17 cellular contexts compared by ENCODE assay signal in the genomic region with DNA sequence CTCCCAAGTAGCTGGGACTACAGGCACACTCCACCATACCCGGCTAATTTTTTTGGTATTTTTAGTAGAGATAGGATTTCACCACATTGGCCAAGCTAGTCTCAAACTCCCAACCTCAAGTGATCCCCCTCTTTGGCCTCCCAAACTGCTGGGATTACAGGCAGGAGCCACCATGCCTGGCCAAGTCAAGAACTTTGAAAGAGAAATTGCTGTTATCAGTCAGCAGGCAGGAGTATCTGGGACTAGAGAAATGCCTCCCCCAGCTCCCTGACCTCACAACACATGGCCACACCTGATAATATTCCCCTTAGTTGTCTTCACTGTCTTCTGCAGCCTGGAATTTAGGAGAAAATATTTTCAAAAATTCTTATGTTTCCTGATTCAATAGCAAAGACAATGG. TPM values are rescaled to one million over a fixed set of nuclear protein-coding genes. Genes with fewer than 3 reads are reported as not detected.
DNase-seq lines count a peak whose midpoint lies in the region; ATAC-seq and TF ChIP-seq lines count a peak whose summit lies in the region.
"Had no signal": no experiment of that assay in that cellular context is flagged by ENCODE, and none has a peak within 500 bp of the region (broad histone marks: within the 10 kb centered on the region; RNA-seq: fewer than 3 reads in every experiment).

No MANE protein-coding gene starts in this region.

- no peak overlapping the region for H3K4me3 ChIP-seq in HUES64 (ENCODE audit: low read length)
- H3K4me3 ChIP-seq: esophagus muscularis mucosa, mucosa of descending colon, vagina had no signal

- POLR2A ChIA-PET in activated CD4-positive, alpha-beta memory T cell treated with anti-CD3 and anti-CD28 coated beads for 36 hours (lab: Charles Lee): interaction anchor here (0.8 kb wide), 1 partner anchor 91 kb away, joined by 3 read pairs; no protein-coding TSS in a partner anchor
- POLR2A ChIA-PET in activated CD4-positive, alpha-beta memory T cell treated with anti-CD3 and anti-CD28 coated beads, Interleukin-2, amount 10 ng/mL, durations not matched to agents 7 days and 5 days (lab: Charles Lee): interaction anchor here (4.7 kb wide), 1 partner anchor 11 kb away, joined by 77 read pairs; no protein-coding TSS in a partner anchor
- POLR2A ChIA-PET in activated naive CD8-positive, alpha-beta T cell treated with anti-CD3 and anti-CD28 coated beads, Interleukin-2, amount 10 ng/mL, durations not matched to agents 7 days and 5 days (lab: Charles Lee): interaction anchor here (1.0 to 5.5 kb wide), 3 partner anchors 13 to 216 kb away, joined by 4 to 196 read pairs (median 4); a partner anchor contains a TSS

- peak overlapping the region; percentile 95 for H3K27ac Mint-ChIP-seq in activated CD4-positive, alpha-beta memory T cell treated with anti-CD3 and anti-CD28 coated beads for 36 hours
- H3K27ac Mint-ChIP-seq in activated CD4-positive, alpha-beta memory T cell treated with anti-CD3 and anti-CD28 coated beads, Interleukin-2, amount 10 ng/mL, durations not matched to agents 7 days and 5 days: no peak overlapping the region
- H3K27ac Mint-ChIP-seq in activated naive CD8-positive, alpha-beta T cell treated with anti-CD3 and anti-CD28 coated beads, Interleukin-2, amount 10 ng/mL, durations not matched to agents 7 days and 5 days: peak overlapping the region; percentile 63
- peak overlapping the region in 1 of 2 donors; percentile 91 for H3K27ac Mint-ChIP-seq in natural killer cell

- peaks cover 16% of the 10 kb centered on the region for H3K36me3 Mint-ChIP-seq in activated CD4-positive, alpha-beta memory T cell treated with anti-CD3 and anti-CD28 coated beads for 36 hours
- H3K36me3 Mint-ChIP-seq in activated CD4-positive, alpha-beta memory T cell treated with anti-CD3 and anti-CD28 coated beads, Interleukin-2, amount 10 ng/mL, durations not matched to agents 7 days and 5 days (ENCODE audit: low read depth): peaks cover 28% of the 10 kb centered on the region
- H3K36me3 Mint-ChIP-seq in activated naive CD8-positive, alpha-beta T cell treated with anti-CD3 and anti-CD28 coated beads, Interleukin-2, amount 10 ng/mL, durations not matched to agents 7 days and 5 days: peaks cover 42% of the 10 kb centered on the region
- H3K36me3 Mint-ChIP-seq in natural killer cell: no peaks in the 10 kb centered on the region

- CTCF ChIA-PET in activated CD4-positive, alpha-beta memory T cell treated with anti-CD3 and anti-CD28 coated beads for 36 hours (lab: Charles Lee): interaction anchor here (1.4 to 10.7 kb wide), 6 partner anchors 9 to 92 kb away, joined by 4 to 112 read pairs (median 9); no protein-coding TSS in a partner anchor
- CTCF ChIA-PET in activated CD4-positive, alpha-beta memory T cell treated with anti-CD3 and anti-CD28 coated beads, Interleukin-2, amount 10 ng/mL, durations not matched to agents 7 days and 5 days (lab: Charles Lee): interaction anchor here (8.7 kb wide), 1 partner anchor 14 kb away, joined by 114 read pairs; no protein-coding TSS in a partner anchor

- no peaks in the 10 kb centered on the region for H3K27me3 Mint-ChIP-seq in activated CD4-positive, alpha-beta memory T cell treated with anti-CD3 and anti-CD28 coated beads for 36 hours
- no peaks in the 10 kb centered on the region for H3K27me3 Mint-ChIP-seq in activated CD4-positive, alpha-beta memory T cell treated with anti-CD3 and anti-CD28 coated beads, Interleukin-2, amount 10 ng/mL, durations not matched to agents 7 days and 5 days
- no peaks in the 10 kb centered on the region for H3K27me3 Mint-ChIP-seq in activated naive CD8-positive, alpha-beta T cell treated with anti-CD3 and anti-CD28 coated beads, Interleukin-2, amount 10 ng/mL, durations not matched to agents 7 days and 5 days
- H3K27me3 Mint-ChIP-seq in natural killer cell (ENCODE audit: low read depth in 2 of 2): no peaks in the 10 kb centered on the region

- 100% methylated on average over 1 of the region's 1 CpG for WGBS in HUES64

- peak overlapping the region; percentile 83 for H3K27ac ChIP-seq in HUES64 (ENCODE audit: low read depth, low read length)
- H3K27ac ChIP-seq: esophagus muscularis mucosa, vagina had no signal

- intact Hi-C loops in activated CD4-positive, alpha-beta memory T cell treated with anti-CD3 and anti-CD28 coated beads for 36 hours (cut with micrococcal nuclease): loop anchor here (5.0 kb wide), 1 partner anchor 34 kb away; no protein-coding TSS in a partner anchor
- intact Hi-C loops in natural killer cell (cut with micrococcal nuclease): loop anchor here (5.0 to 10.0 kb wide), 2 partner anchors 148 to 216 kb away; a partner anchor contains a TSS

- peaks cover 21% of the 10 kb centered on the region for H3K4me1 ChIP-seq in HUES64 (ENCODE audit: insufficient read depth, low read length)

- ATAC-seq in activated naive CD8-positive, alpha-beta T cell treated with anti-CD3 and anti-CD28 coated beads, Interleukin-2, amount 10 ng/mL, durations not matched to agents 7 days and 5 days (ENCODE audit: low read depth): no peak
- no peak for ATAC-seq in natural killer cell
- ATAC-seq in GM21515 (IDR thresholded peaks at IDR 0.05; ENCODE audit: unreplicated experiment): no peak
- no peak for ATAC-seq in HG03378 (IDR thresholded peaks at IDR 0.05; ENCODE audit: unreplicated experiment)

- no peaks in the 10 kb centered on the region for H3K27me3 ChIP-seq in HUES64 (ENCODE audit: insufficient read depth, low read length)
- H3K27me3 ChIP-seq: vagina had no signal

- H3K9me3 Mint-ChIP-seq in activated CD4-positive, alpha-beta memory T cell treated with anti-CD3 and anti-CD28 coated beads for 36 hours: no peaks in the 10 kb centered on the region
- no peaks in the 10 kb centered on the region for H3K9me3 Mint-ChIP-seq in activated CD4-positive, alpha-beta memory T cell treated with anti-CD3 and anti-CD28 coated beads, Interleukin-2, amount 10 ng/mL, durations not matched to agents 7 days and 5 days
- no peaks in the 10 kb centered on the region for H3K9me3 Mint-ChIP-seq in activated naive CD8-positive, alpha-beta T cell treated with anti-CD3 and anti-CD28 coated beads, Interleukin-2, amount 10 ng/mL, durations not matched to agents 7 days and 5 days
- no peaks in the 10 kb centered on the region for H3K9me3 Mint-ChIP-seq in natural killer cell

- H3K9ac ChIP-seq in HUES64 (ENCODE audit: low read depth, low read length): no peak overlapping the region

- no peaks in the 10 kb centered on the region for H3K36me3 ChIP-seq in HUES64 (ENCODE audit: insufficient read depth, low read length)
- H3K36me3 ChIP-seq: esophagus muscularis mucosa, vagina had no signal

- H3K4me3 Mint-ChIP-seq in activated CD4-positive, alpha-beta memory T cell treated with anti-CD3 and anti-CD28 coated beads for 36 hours: no peak overlapping the region
- H3K4me3 Mint-ChIP-seq in activated CD4-positive, alpha-beta memory T cell treated with anti-CD3 and anti-CD28 coated beads, Interleukin-2, amount 10 ng/mL, durations not matched to agents 7 days and 5 days: no peak overlapping the region
- H3K4me3 Mint-ChIP-seq in activated naive CD8-positive, alpha-beta T cell treated with anti-CD3 and anti-CD28 coated beads, Interleukin-2, amount 10 ng/mL, durations not matched to agents 7 days and 5 days: peak overlapping the region; percentile 68
- H3K4me3 Mint-ChIP-seq in natural killer cell: peak overlapping the region; percentile 97

- H3K9me3 ChIP-seq in HUES64 (ENCODE audit: insufficient read depth, low read depth, low read length): no peaks in the 10 kb centered on the region
- H3K9me3 ChIP-seq: esophagus muscularis mucosa, mucosa of descending colon, vagina had no signal

- no peak for DNase-seq in activated CD4-positive, alpha-beta memory T cell treated with anti-CD3 and anti-CD28 coated beads for 36 hours
- DNase-seq in activated CD4-positive, alpha-beta memory T cell treated with anti-CD3 and anti-CD28 coated beads, Interleukin-2, amount 10 ng/mL, durations not matched to agents 7 days and 5 days: no peak
- DNase-seq in activated naive CD8-positive, alpha-beta T cell treated with anti-CD3 and anti-CD28 coated beads, Interleukin-2, amount 10 ng/mL, durations not matched to agents 7 days and 5 days: no peak
- DNase-seq in natural killer cell (no peak), midbrain (lab: John Stamatoyannopoulos, UW) (no peak)
- DNase-seq: activated CD4-positive, alpha-beta T cell treated with anti-CD3 and anti-CD28 coated beads, Interleukin-2, amount 50 U/mL, for 4 hours; anterior cingulate cortex; C1 segment of cervical spinal cord; DND-41; left colon; mucosa of descending colon; retina had no signal

- TF ChIP-seq CTCF in natural killer cell (IDR thresholded peaks at IDR 0.05): no peak

- peaks cover 85% of the 10 kb centered on the region for H3K4me1 Mint-ChIP-seq in activated CD4-positive, alpha-beta memory T cell treated with anti-CD3 and anti-CD28 coated beads for 36 hours (ENCODE audit: low read depth)
- peaks cover 69% of the 10 kb centered on the region for H3K4me1 Mint-ChIP-seq in activated CD4-positive, alpha-beta memory T cell treated with anti-CD3 and anti-CD28 coated beads, Interleukin-2, amount 10 ng/mL, durations not matched to agents 7 days and 5 days
- H3K4me1 Mint-ChIP-seq in activated naive CD8-positive, alpha-beta T cell treated with anti-CD3 and anti-CD28 coated beads, Interleukin-2, amount 10 ng/mL, durations not matched to agents 7 days and 5 days: peaks cover 73% of the 10 kb centered on the region
- peaks cover 82 to 84% of the 10 kb centered on the region in 2 donors for H3K4me1 Mint-ChIP-seq in natural killer cell

RNA-seq across cellular contexts. Expression of a gene that starts 7.4 kb away (rescaled TPM):
- total RNA-seq in activated CD4-positive, alpha-beta memory T cell treated with anti-CD3 and anti-CD28 coated beads for 36 hours: 10 to 100 TPM; 16.5 to 18.4 TPM
- total RNA-seq in activated CD4-positive, alpha-beta memory T cell treated with anti-CD3 and anti-CD28 coated beads, Interleukin-2, amount 10 ng/mL, durations not matched to agents 7 days and 5 days: 10 to 100 TPM; 15.2 to 18.5 TPM
- not detected for polyA plus RNA-seq in HUES64 (2013, experiment 1 of 2)
- not detected for polyA plus RNA-seq in HUES64 (2013, experiment 2 of 2)
- total RNA-seq in activated naive CD8-positive, alpha-beta T cell treated with anti-CD3 and anti-CD28 coated beads, Interleukin-2, amount 10 ng/mL, durations not matched to agents 7 days and 5 days: 10 to 100 TPM; 65.8 to 66.8 TPM
- 100 to 1,000 TPM; 197 to 338 (median 225) TPM for total RNA-seq in natural killer cell

Comparison
In these comparisons a context has a peak if more than half of its experiments do, and no peak if none do; other contexts are left out.
1. H3K4me3 Mint-ChIP-seq: peak in activated naive CD8-positive, alpha-beta T cell treated with anti-CD3 and anti-CD28 coated beads, Interleukin-2, amount 10 ng/mL, durations not matched to agents 7 days and 5 days (single experiment) and natural killer cell (single experiment); none in activated CD4-positive, alpha-beta memory T cell treated with anti-CD3 and anti-CD28 coated beads for 36 hours (single experiment) and activated CD4-positive, alpha-beta memory T cell treated with anti-CD3 and anti-CD28 coated beads, Interleukin-2, amount 10 ng/mL, durations not matched to agents 7 days and 5 days (single experiment).